Comparison of ENCODE assay signal across 15 cellular contexts in the genomic region with DNA sequence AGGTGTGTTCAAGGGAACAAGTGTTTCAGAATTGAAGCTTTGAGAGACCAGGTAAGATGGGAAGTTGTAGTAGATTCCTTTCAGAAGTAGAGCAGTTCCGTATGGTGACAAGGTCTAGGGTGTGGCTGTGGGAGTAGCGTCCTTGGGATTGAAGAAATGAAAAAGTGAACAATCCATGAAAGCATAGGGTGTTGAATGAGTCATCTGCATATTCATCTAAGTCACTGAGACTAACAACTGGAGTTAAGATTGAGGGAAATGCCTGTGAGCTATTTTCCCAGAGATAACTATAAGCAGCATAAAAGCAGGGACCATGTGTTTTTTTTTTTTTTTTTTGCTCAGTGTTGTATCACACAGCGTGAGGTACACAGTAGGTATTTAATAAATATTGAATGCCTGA.
DNase-seq lines count a peak whose midpoint lies in the region; ATAC-seq, FAIRE-seq and TF ChIP-seq lines count a peak whose summit lies in the region.
"Had no signal": no experiment of that assay in that cellular context is flagged by ENCODE, and none has a peak within 500 bp of the region (broad histone marks: within the 10 kb centered on the region; RNA-seq: fewer than 3 reads in every experiment).

No MANE protein-coding gene starts in this region.

- in situ Hi-C loops in brain microvascular endothelial cell (cut with HindIII; ENCODE audit: low pct_ligation_motif_present, low sequenced_read_pairs), result no loop called here

- H3K27ac ChIP-seq in brain microvascular endothelial cell, result no peak overlapping the region
- H3K27ac ChIP-seq: epithelial cell of prostate, pancreas had no signal

- H3K27me3 ChIP-seq in brain microvascular endothelial cell (replicated peaks), result no peaks in the 10 kb centered on the region
- H3K27me3 ChIP-seq: pancreas had no signal

- TF ChIP-seq CTCF in D721Med (IDR thresholded peaks at IDR 0.05; ENCODE audit: insufficient read depth, missing control alignments), result no peak
- TF ChIP-seq CTCF in brain microvascular endothelial cell (IDR thresholded peaks at IDR 0.05; ENCODE audit: low read depth, low read length, missing control alignments), result no peak

- DNase-seq in D721Med (ENCODE audit: insufficient read length, low spot score) (no peak), HT1080 (ENCODE audit: low read depth) (peak; percentile 70), brain microvascular endothelial cell (peak; percentile 37), myocyte (ENCODE audit: low read depth) (peak; percentile 25), left cardiac atrium (no peak)
- DNase-seq in NK-92 treated with Interleukin-12 subunit alpha and Interleukin-12 subunit beta, amount 100 ng/mL, for 24 hours (lab: John Stamatoyannopoulos, UW), result no peak
- DNase-seq: activated CD8-positive, alpha-beta T cell treated with anti-CD3 and anti-CD28 coated beads, Interleukin-2, amount 10 ng/mL, durations not matched to agents 7 days and 5 days; amniotic stem cell; NCI-H526 treated with DMSO at 0.1 percent for 48 hours; pancreas; stimulated activated CD4-positive, alpha-beta T cell treated with anti-CD3 and anti-CD28 coated beads, Interleukin-4, amount 100 ng/mL, for 24 hours had no signal

- peak; percentile 46 for FAIRE-seq in D721Med (lab: Jason Lieb, UNC)
- FAIRE-seq: pancreas had no signal

- no peak overlapping the region for H3K4me3 ChIP-seq in brain microvascular endothelial cell (ENCODE audit: low read depth, low read length)
- H3K4me3 ChIP-seq: pancreas had no signal

- no peak for ATAC-seq in HG02678 (IDR thresholded peaks at IDR 0.05; ENCODE audit: unreplicated experiment)
- ATAC-seq in HG03108 (IDR thresholded peaks at IDR 0.05; ENCODE audit: unreplicated experiment), result no peak
- ATAC-seq in left cardiac atrium, result no peak
- ATAC-seq: activated CD8-positive, alpha-beta T cell treated with anti-CD3 and anti-CD28 coated beads, Interleukin-2, amount 10 ng/mL, durations not matched to agents 7 days and 5 days; left lobe of liver; pancreas had no signal

- no peaks in the 10 kb centered on the region for H3K36me3 ChIP-seq in brain microvascular endothelial cell (replicated peaks)
- H3K36me3 ChIP-seq: pancreas had no signal

- intact Hi-C loops in left cardiac atrium (cut with DNase I), result loop anchor here in 1 of 2 donors (10.0 kb wide), 1 partner anchor 279 kb away; no protein-coding TSS in a partner anchor

Comparison
In these comparisons a context has a peak if more than half of its experiments do, and no peak if none do; other contexts are left out.
1. DNase-seq: peak in HT1080 (single experiment), brain microvascular endothelial cell (single experiment) and myocyte (single experiment); none in D721Med (single experiment), NK-92 treated with Interleukin-12 subunit alpha and Interleukin-12 subunit beta, amount 100 ng/mL, for 24 hours (single experiment) and left cardiac atrium (single experiment).